Comparison of ENCODE assay signal across 1 cellular context in genomic region chr17:48002920-48003685, GRCh38.
TF ChIP-seq lines count a peak whose summit lies in the region.

No MANE protein-coding gene starts in this region.

TF ChIP-seq in IMR-90, 13 proteins besides CTCF, POLR2A, EP300 and RAD21:
- TF ChIP-seq USF2 (IDR thresholded peaks at IDR 0.05; ENCODE audit: low read depth, low read length) (no peak), BHLHE40 (IDR thresholded peaks at IDR 0.05; ENCODE audit: low read depth, low read length) (no peak)
